10 cellular contexts compared by ENCODE assay signal in genomic region chr5:142319560-142320426, GRCh38. TPM values are rescaled to one million over a fixed set of nuclear protein-coding genes. Genes with fewer than 3 reads are reported as not detected.
DNase-seq lines count a peak whose midpoint lies in the region; ATAC-seq and TF ChIP-seq lines count a peak whose summit lies in the region.
"Had no signal": no experiment of that assay in that cellular context is flagged by ENCODE, and none has a peak within 500 bp of the region (broad histone marks: within the 10 kb centered on the region; RNA-seq: fewer than 3 reads in every experiment).

No MANE protein-coding gene starts in this region.

- H3K27me3 ChIP-seq in smooth muscle cell (ENCODE audit: low read depth), result no peaks in the 10 kb centered on the region

- peak overlapping the region; percentile 65 for H3K27ac ChIP-seq in smooth muscle cell (ENCODE audit: low read depth)

- H3K9me3 ChIP-seq in smooth muscle cell (replicated peaks; ENCODE audit: low read depth), result no peaks in the 10 kb centered on the region

- H3K4me2 ChIP-seq in smooth muscle cell, result peak overlapping the region; percentile 97

- DNase-seq in HFF-Myc (ENCODE audit: extremely low read depth, low read depth) (no peak), iPS-NIHi7 (ENCODE audit: extremely low spot score) (peak; percentile 16), smooth muscle cell (lab: John Stamatoyannopoulos, UW; ENCODE audit: unreplicated experiment) (no peak), mesenteric fat pad (ENCODE audit: low spot score) (no peak), NCI-H510A treated with DMSO at 0.1 percent for 48 hours (lab: John Stamatoyannopoulos, UW) (no peak)
- DNase-seq: MM.1S had no signal

- H3K4me1 ChIP-seq in smooth muscle cell (ENCODE audit: low read depth), result peaks cover 42% of the 10 kb centered on the region

- H3F3A ChIP-seq in smooth muscle cell (ENCODE audit: low read depth), result peaks cover 44% of the 10 kb centered on the region

- peaks cover 100% of the 10 kb centered on the region for H3K79me2 ChIP-seq in smooth muscle cell (ENCODE audit: low read depth)

- no peak overlapping the region for H2AFZ ChIP-seq in smooth muscle cell (ENCODE audit: low read depth)

- peak overlapping the region in 4 of 5 experiments; percentile 14 to 86 (median 58) for H3K27ac Mint-ChIP-seq in brain
- H3K27ac Mint-ChIP-seq: activated naive CD8-positive, alpha-beta T cell had no signal

- H3K4me1 Mint-ChIP-seq in brain, result peaks cover 87% of the 10 kb centered on the region

- H3K4me3 ChIP-seq in HFF-Myc (replicated peaks; ENCODE audit: low read depth, low read length) (peak overlapping the region; percentile 98), smooth muscle cell (peak overlapping the region; percentile 90)

- no peak for ATAC-seq in HG03342 (IDR thresholded peaks at IDR 0.05; ENCODE audit: unreplicated experiment)
- ATAC-seq: activated CD4-positive, CD25-positive, alpha-beta regulatory T cell treated with anti-CD3 and anti-CD28 coated beads, Interleukin-2, amount 50 U/mL, for 24 hours had no signal

- peak overlapping the region; percentile 41 for H3K9ac ChIP-seq in smooth muscle cell (ENCODE audit: low read depth)

- peaks cover 0 to 5% (median 0%) of the 10 kb centered on the region in 5 experiments for H3K9me3 Mint-ChIP-seq in brain

- H3K27me3 Mint-ChIP-seq in brain, result peaks cover 48% of the 10 kb centered on the region

- no peaks in the 10 kb centered on the region for H3K36me3 ChIP-seq in smooth muscle cell (ENCODE audit: low read depth)

- H3K36me3 Mint-ChIP-seq in brain, result peaks cover 3% of the 10 kb centered on the region
- H3K36me3 Mint-ChIP-seq: activated naive CD8-positive, alpha-beta T cell had no signal

- peak overlapping the region; percentile 43 to 81 (median 68) for H3K4me3 Mint-ChIP-seq in brain
- H3K4me3 Mint-ChIP-seq: activated naive CD8-positive, alpha-beta T cell had no signal

- WGBS in smooth muscle cell (ENCODE audit: low lambda C conversion rate), result 38% methylated on average over 7 of the region's 7 CpGs

- H4K20me1 ChIP-seq in smooth muscle cell (ENCODE audit: low read depth), result peaks cover 100% of the 10 kb centered on the region

- TF ChIP-seq CTCF in HFF-Myc (IDR thresholded peaks at IDR 0.05; ENCODE audit: low read depth, low read length, missing control alignments) (no peak), brain (conservative IDR thresholded peaks at IDR 0.05) (no peak), smooth muscle cell (IDR thresholded peaks at IDR 0.05; ENCODE audit: borderline replicate concordance, insufficient read depth, poor library complexity, severe bottlenecking) (no peak)

RNA-seq across cellular contexts. Expression of gene SPRY4, which starts 5.0 kb away (rescaled TPM):
- polyA plus RNA-seq in brain (ENCODE audit: insufficient read depth, low read depth, low replicate concordance) (5.3 TPM), smooth muscle cell (47.4 and 49.3 TPM in 2 replicates)
- total RNA-seq in smooth muscle cell (62.7 and 74.2 TPM in 2 replicates), mesenteric fat pad (79.7 TPM)
